ENCODE assay signal across 8 cellular contexts in genomic region chr9:123544007-123544827, GRCh38.
DNase-seq lines count a peak whose midpoint lies in the region; ATAC-seq, FAIRE-seq and TF ChIP-seq lines count a peak whose summit lies in the region.

No MANE protein-coding gene starts in this region.

- H3K4me3 Mint-ChIP-seq in activated T-cell treated with anti-CD3 and anti-CD28 coated beads, Interleukin-2, amount 50 U/mL, for 24 hours, result no peak overlapping the region

- H3K9me3 Mint-ChIP-seq in activated T-cell treated with anti-CD3 and anti-CD28 coated beads, Interleukin-2, amount 50 U/mL, for 24 hours, result no peaks in the 10 kb centered on the region

- ATAC-seq in HG03095 (IDR thresholded peaks at IDR 0.05; ENCODE audit: unreplicated experiment) (no peak), GM18868 (IDR thresholded peaks at IDR 0.05; ENCODE audit: unreplicated experiment) (no peak)

- peaks cover 17% of the 10 kb centered on the region for H3K4me1 Mint-ChIP-seq in activated T-cell treated with anti-CD3 and anti-CD28 coated beads, Interleukin-2, amount 50 U/mL, for 24 hours (ENCODE audit: low read depth)

- peak; percentile 71 for TF ChIP-seq CTCF in GM20000 (IDR thresholded peaks at IDR 0.05; ENCODE audit: extremely low read depth, missing control alignments)

- no peaks in the 10 kb centered on the region for H3K27me3 Mint-ChIP-seq in activated T-cell treated with anti-CD3 and anti-CD28 coated beads, Interleukin-2, amount 50 U/mL, for 24 hours

- H3K27ac Mint-ChIP-seq in activated T-cell treated with anti-CD3 and anti-CD28 coated beads, Interleukin-2, amount 50 U/mL, for 24 hours, result no peak overlapping the region

- H3K36me3 Mint-ChIP-seq in activated T-cell treated with anti-CD3 and anti-CD28 coated beads, Interleukin-2, amount 50 U/mL, for 24 hours (ENCODE audit: low read depth), result peaks cover 2% of the 10 kb centered on the region

- peak; percentile 24 for FAIRE-seq in colon (lab: Jason Lieb, UNC)

- DNase-seq in CD1c-positive myeloid dendritic cell (ENCODE audit: extremely low spot score) (peak; percentile 58), GM20000 (ENCODE audit: low spot score) (peak; percentile 49), NCI-H82 treated with DMSO at 0.1 percent for 48 hours (lab: John Stamatoyannopoulos, UW; ENCODE audit: unreplicated experiment) (peak; percentile 11), lung microvascular endothelial cell (ENCODE audit: low read depth in 2 of 2) (peak; percentile 43 to 68)
- DNase-seq in activated T-cell treated with anti-CD3 and anti-CD28 coated beads, Interleukin-2, amount 50 U/mL, for 24 hours, result no peak
